ENCODE assay signal across 20 cellular contexts in genomic region chrX:125407314-125407713, GRCh38.
A peak's percentile ranks its signal among the peaks of the same experiment; 100 is the strongest.
DNase-seq lines count a peak whose midpoint lies in the region; ATAC-seq, FAIRE-seq and TF ChIP-seq lines count a peak whose summit lies in the region.
"Had no signal": no experiment of that assay in that cellular context is flagged by ENCODE, and none has a peak within 500 bp of the region (broad histone marks: within the 10 kb centered on the region; RNA-seq: fewer than 3 reads in every experiment).

No MANE protein-coding gene starts in this region.

- no peak for DNase-seq in GM18507 (ENCODE audit: extremely low spot score, insufficient read length, low read depth)
- no peak for DNase-seq in astrocyte (ENCODE audit: low read depth)
- DNase-seq in kidney tubule cell (ENCODE audit: low spot score) = peak; percentile 2
- DNase-seq in lower lobe of right lung = no peak
- DNase-seq in LoVo (ENCODE audit: low spot score) = no peak
- DNase-seq: 8988T; AML-193; Caco-2; Calu3; CD4-positive, alpha-beta T cell; CD8-positive, alpha-beta T cell; DMS79 treated with DMSO at 0.1 percent for 48 hours; GF-D8 had no signal

- no peaks in the 10 kb centered on the region for H3K27me3 Mint-ChIP-seq in astrocyte (ENCODE audit: low read depth, unreplicated experiment)
- H3K27me3 Mint-ChIP-seq: B cell; CD4-positive, alpha-beta T cell had no signal

- no peaks in the 10 kb centered on the region for H3K36me3 Mint-ChIP-seq in astrocyte (ENCODE audit: low read depth, unreplicated experiment)
- H3K36me3 Mint-ChIP-seq: CD8-positive, alpha-beta T cell had no signal

- intact Hi-C loops in lower lobe of right lung (cut with DNase I) = no loop called here

- H3K9ac ChIP-seq in astrocyte (ENCODE audit: low read length) = no peak overlapping the region
- H3K9ac ChIP-seq: BLaER1 treated with 17β-estradiol and CSF1 and Interleukin-3, amounts not matched to agents 10 nM and 100 nM had no signal

- no peaks in the 10 kb centered on the region for H4K20me1 ChIP-seq in astrocyte (ENCODE audit: insufficient read depth, low read length)
- H4K20me1 ChIP-seq: BLaER1 treated with 17β-estradiol and CSF1 and Interleukin-3, amounts not matched to agents 10 nM and 100 nM had no signal

- no peaks in the 10 kb centered on the region for H3K27me3 ChIP-seq in astrocyte (ENCODE audit: insufficient read depth, low read length)
- no peaks in the 10 kb centered on the region for H3K27me3 ChIP-seq in lower lobe of right lung (ENCODE audit: low read depth)

- H3K9me3 ChIP-seq in astrocyte (ENCODE audit: insufficient read depth, low read depth, low read length) (no peaks in the 10 kb centered on the region), lower lobe of right lung (no peaks in the 10 kb centered on the region)
- H3K9me3 ChIP-seq: BLaER1 treated with 17β-estradiol and CSF1 and Interleukin-3, amounts not matched to agents 10 nM and 100 nM; Caco-2 had no signal

- H3K4me3 ChIP-seq in astrocyte (ENCODE audit: insufficient read depth, low read depth, low read length) (no peak overlapping the region), lower lobe of right lung (no peak overlapping the region)
- H3K4me3 ChIP-seq: BLaER1 treated with 17β-estradiol and CSF1 and Interleukin-3, amounts not matched to agents 10 nM and 100 nM had no signal

- FAIRE-seq in GM18507 (lab: Jason Lieb, UNC) (peak; percentile 39), astrocyte (lab: Jason Lieb, UNC) (peak; percentile 45)
- FAIRE-seq: D721Med, G401.6, GM12891 had no signal

- TF ChIP-seq CTCF in astrocyte (IDR thresholded peaks at IDR 0.05; ENCODE audit: insufficient read depth, low read depth, low read length) (no peak), lower lobe of right lung (IDR thresholded peaks at IDR 0.05) (no peak)

- no peak overlapping the region for H3K27ac Mint-ChIP-seq in astrocyte (ENCODE audit: unreplicated experiment)
- H3K27ac Mint-ChIP-seq: B cell; CD4-positive, alpha-beta T cell; CD8-positive, alpha-beta T cell had no signal

- no peak overlapping the region for H3K4me2 ChIP-seq in astrocyte (ENCODE audit: low read length)
- H3K4me2 ChIP-seq: BLaER1 treated with 17β-estradiol and CSF1 and Interleukin-3, amounts not matched to agents 10 nM and 100 nM had no signal

- ATAC-seq in lower lobe of right lung = no peak
- ATAC-seq in HG03135 (IDR thresholded peaks at IDR 0.05; ENCODE audit: unreplicated experiment) = no peak
- ATAC-seq: CD8-positive, alpha-beta T cell had no signal

- no peak overlapping the region for H3K4me3 Mint-ChIP-seq in astrocyte (ENCODE audit: unreplicated experiment)
- H3K4me3 Mint-ChIP-seq: B cell; CD4-positive, alpha-beta T cell; CD8-positive, alpha-beta T cell had no signal

- no peaks in the 10 kb centered on the region for H3K79me2 ChIP-seq in astrocyte (ENCODE audit: insufficient read depth, low read length)

- H3K27ac ChIP-seq in astrocyte (ENCODE audit: low read depth, low read length) = no peak overlapping the region
- no peak overlapping the region for H3K27ac ChIP-seq in lower lobe of right lung
- H3K27ac ChIP-seq: BLaER1 treated with 17β-estradiol and CSF1 and Interleukin-3, amounts not matched to agents 10 nM and 100 nM; C4-2B had no signal

- H3K4me1 Mint-ChIP-seq in astrocyte (ENCODE audit: low read depth, unreplicated experiment) = no peaks in the 10 kb centered on the region
- H3K4me1 Mint-ChIP-seq: B cell had no signal

- no peaks in the 10 kb centered on the region for H3K36me3 ChIP-seq in astrocyte (ENCODE audit: insufficient read depth, low read length)
- no peaks in the 10 kb centered on the region for H3K36me3 ChIP-seq in lower lobe of right lung
- H3K36me3 ChIP-seq: BLaER1 treated with 17β-estradiol and CSF1 and Interleukin-3, amounts not matched to agents 10 nM and 100 nM had no signal

- H2AFZ ChIP-seq in astrocyte (ENCODE audit: low read depth, low read length) = no peak overlapping the region

- H3K4me1 ChIP-seq in astrocyte (ENCODE audit: insufficient read depth, low read length) (no peaks in the 10 kb centered on the region), lower lobe of right lung (no peaks in the 10 kb centered on the region)
- H3K4me1 ChIP-seq: BLaER1 treated with 17β-estradiol and CSF1 and Interleukin-3, amounts not matched to agents 10 nM and 100 nM; Caco-2 had no signal

- H3K9me3 Mint-ChIP-seq in astrocyte (ENCODE audit: unreplicated experiment) = no peaks in the 10 kb centered on the region
